In the genomic region with DNA sequence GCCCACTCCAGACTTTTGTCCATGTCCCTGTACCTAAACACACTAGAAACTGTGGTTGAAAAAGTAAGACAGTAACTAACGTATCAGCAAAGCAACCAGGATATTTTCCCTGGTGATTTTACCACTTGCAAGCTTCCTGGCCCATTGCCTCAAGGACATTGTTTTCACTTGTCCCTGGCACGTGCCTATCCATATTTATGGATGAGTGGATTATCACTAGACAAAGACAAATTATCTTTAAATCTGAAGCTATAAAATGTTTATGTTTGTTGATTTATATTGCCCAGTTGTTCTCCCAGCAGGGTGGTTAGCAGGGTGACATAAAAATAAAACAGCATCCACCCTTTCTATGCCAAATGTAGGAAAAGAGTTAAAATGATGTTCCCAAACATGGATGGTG, we compare ENCODE assay signal across 29 cellular contexts.
"Had no signal": no experiment of that assay in that cellular context is flagged by ENCODE, and none has a peak within 500 bp of the region (broad histone marks: within the 10 kb centered on the region; RNA-seq: fewer than 3 reads in every experiment).

No MANE protein-coding gene starts in this region.

- ATAC-seq: activated CD8-positive, alpha-beta T cell treated with anti-CD3 and anti-CD28 coated beads for 36 hours; activated T-cell treated with anti-CD3 and anti-CD28 coated beads, Interleukin-2, amount 50 U/mL, for 4 hours; activated T-helper 17 cell treated with anti-CD3 and anti-CD28 coated beads, Interleukin-2, amount 50 U/mL, for 72 hours; body of pancreas; effector memory CD8-positive, alpha-beta T cell; foreskin keratinocyte; gastrocnemius medialis; heart left ventricle; WTC11 had no signal

- H3K9me3 Mint-ChIP-seq: activated CD4-positive, alpha-beta T cell treated with anti-CD3 and anti-CD28 coated beads, Interleukin-2, amount 10 ng/mL, durations not matched to agents 7 days and 5 days; activated CD8-positive, alpha-beta T cell treated with anti-CD3 and anti-CD28 coated beads for 36 hours; activated T-cell treated with anti-CD3 and anti-CD28 coated beads, Interleukin-2, amount 50 U/mL, for 4 hours; activated T-helper 17 cell treated with anti-CD3 and anti-CD28 coated beads, Interleukin-2, amount 50 U/mL, for 72 hours; WTC11 had no signal

- H3K36me3 Mint-ChIP-seq: activated naive CD8-positive, alpha-beta T cell; WTC11 had no signal

- H3K27me3 Mint-ChIP-seq: activated naive CD8-positive, alpha-beta T cell; activated T-helper 17 cell treated with anti-CD3 and anti-CD28 coated beads, Interleukin-2, amount 50 U/mL, for 72 hours; effector memory CD8-positive, alpha-beta T cell had no signal

- H3K27ac Mint-ChIP-seq: activated CD4-positive, alpha-beta T cell treated with anti-CD3 and anti-CD28 coated beads, Interleukin-2, amount 10 ng/mL, durations not matched to agents 7 days and 5 days; activated CD8-positive, alpha-beta T cell treated with anti-CD3 and anti-CD28 coated beads for 36 hours; activated naive CD8-positive, alpha-beta T cell; activated T-helper 17 cell treated with anti-CD3 and anti-CD28 coated beads, Interleukin-2, amount 50 U/mL, for 72 hours; effector memory CD8-positive, alpha-beta T cell; WTC11 had no signal

- H3K27ac ChIP-seq: body of pancreas, esophagus muscularis mucosa, foreskin keratinocyte, gastrocnemius medialis, heart left ventricle had no signal

- H3K4me3 Mint-ChIP-seq: activated CD4-positive, alpha-beta T cell treated with anti-CD3 and anti-CD28 coated beads, Interleukin-2, amount 10 ng/mL, durations not matched to agents 7 days and 5 days; activated CD8-positive, alpha-beta T cell treated with anti-CD3 and anti-CD28 coated beads for 36 hours; activated naive CD8-positive, alpha-beta T cell; activated T-cell treated with anti-CD3 and anti-CD28 coated beads, Interleukin-2, amount 50 U/mL, for 4 hours; activated T-helper 17 cell treated with anti-CD3 and anti-CD28 coated beads, Interleukin-2, amount 50 U/mL, for 72 hours; effector memory CD8-positive, alpha-beta T cell; WTC11 had no signal

- DNase-seq: activated CD4-positive, alpha-beta T cell treated with anti-CD3 and anti-CD28 coated beads for 1 hour; activated CD4-positive, alpha-beta T cell treated with anti-CD3 and anti-CD28 coated beads for 4 hours; activated CD4-positive, alpha-beta T cell treated with anti-CD3 and anti-CD28 coated beads, Interleukin-2, amount 10 ng/mL, durations not matched to agents 7 days and 5 days; activated CD4-positive, alpha-beta T cell treated with anti-CD3 and anti-CD28 coated beads, Interleukin-2, amount 50 U/mL, for 4 hours; activated CD8-positive, alpha-beta memory T cell treated with anti-CD3 and anti-CD28 coated beads for 24 hours; activated CD8-positive, alpha-beta T cell treated with anti-CD3 and anti-CD28 coated beads for 36 hours; activated effector memory CD4-positive, alpha-beta T cell treated with Interleukin-2 at 50 U/mL for 16 hours; activated gamma-delta T cell treated with Interleukin-2 at 50 U/mL for 16 hours; activated naive CD4-positive, alpha-beta T cell treated with anti-CD3 and anti-CD28 coated beads, Interleukin-2, amount 50 U/mL, for 16 hours; activated naive CD4-positive, alpha-beta T cell treated with Interleukin-2 at 50 U/mL for 16 hours; activated T-cell treated with anti-CD3 and anti-CD28 coated beads, Interleukin-2, amount 50 U/mL, for 4 hours; amniotic stem cell; aorta; body of pancreas; caudate nucleus; cortex of kidney; dermis blood vessel endothelial cell; effector CD4-positive, alpha-beta T cell; effector memory CD8-positive, alpha-beta T cell; erythroblast; foreskin keratinocyte; gastrocnemius medialis; glutamatergic neuron; heart left ventricle; T-helper 2 cell had no signal

- H3K36me3 ChIP-seq: esophagus muscularis mucosa, gastrocnemius medialis, heart left ventricle had no signal

- H3K9me3 ChIP-seq: body of pancreas, esophagus muscularis mucosa, gastrocnemius medialis had no signal

- H3K4me1 ChIP-seq: body of pancreas, esophagus muscularis mucosa, foreskin keratinocyte, gastrocnemius medialis, heart left ventricle had no signal

- H3K27me3 ChIP-seq: body of pancreas, esophagus muscularis mucosa, foreskin keratinocyte, gastrocnemius medialis had no signal

- H3K4me1 Mint-ChIP-seq: activated CD4-positive, alpha-beta T cell treated with anti-CD3 and anti-CD28 coated beads, Interleukin-2, amount 10 ng/mL, durations not matched to agents 7 days and 5 days; activated T-helper 17 cell treated with anti-CD3 and anti-CD28 coated beads, Interleukin-2, amount 50 U/mL, for 72 hours; WTC11 had no signal

- H3K4me3 ChIP-seq: body of pancreas, esophagus muscularis mucosa, gastrocnemius medialis, heart left ventricle had no signal
